17 cellular contexts compared by ENCODE assay signal in the genomic region with DNA sequence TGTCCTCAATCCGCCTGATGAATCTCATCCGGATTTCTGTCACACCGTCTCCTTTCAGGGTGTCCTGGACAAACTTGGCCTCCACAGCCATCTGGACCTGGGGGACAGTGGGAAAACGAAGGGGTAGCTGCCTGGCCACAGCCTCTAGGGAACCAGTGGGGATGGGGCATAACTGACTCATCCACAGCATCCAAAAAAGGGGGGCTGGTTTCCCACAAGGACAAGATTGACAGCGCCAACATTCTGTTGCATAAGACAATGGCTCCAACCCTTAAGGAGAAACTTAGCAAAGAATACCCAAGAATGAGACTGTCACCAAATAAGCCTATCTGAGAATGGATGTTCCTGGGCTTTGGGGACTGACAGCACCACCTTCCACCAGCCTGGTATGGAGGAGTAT. TPM values are rescaled to one million over a fixed set of nuclear protein-coding genes. Genes with fewer than 3 reads are reported as not detected.
DNase-seq lines count a peak whose midpoint lies in the region; ATAC-seq and TF ChIP-seq lines count a peak whose summit lies in the region.
"Had no signal": no experiment of that assay in that cellular context is flagged by ENCODE, and none has a peak within 500 bp of the region (broad histone marks: within the 10 kb centered on the region; RNA-seq: fewer than 3 reads in every experiment).

No MANE protein-coding gene starts in this region.

- H3K27me3 ChIP-seq in WERI-Rb-1 (ENCODE audit: insufficient read depth, low read depth, severe bottlenecking) (no peaks in the 10 kb centered on the region), gastroesophageal sphincter (no peaks in the 10 kb centered on the region), spleen (replicated peaks in 1 of 7) (no peaks in the 10 kb centered on the region)
- H3K27me3 ChIP-seq: neural progenitor cell had no signal

- no peaks in the 10 kb centered on the region for H3K9me3 ChIP-seq in WERI-Rb-1 (ENCODE audit: severe bottlenecking)
- H3K9me3 ChIP-seq in gastroesophageal sphincter = no peaks in the 10 kb centered on the region
- no peaks in the 10 kb centered on the region for H3K9me3 ChIP-seq in spleen
- H3K9me3 ChIP-seq: Caco-2 had no signal

- TF ChIP-seq CTCF in HFFc6 (IDR thresholded peaks at IDR 0.05) (no peak), WERI-Rb-1 (IDR thresholded peaks at IDR 0.05; ENCODE audit: low read depth, low read length) (no peak), gastroesophageal sphincter (IDR thresholded peaks at IDR 0.05) (no peak), spleen (IDR thresholded peaks at IDR 0.05 in 8 of 11, conservative IDR thresholded peaks at IDR 0.05 in 3 of 11) (no peak)

- TF ChIP-seq POLR2A in gastroesophageal sphincter (IDR thresholded peaks at IDR 0.05) = no peak
- no peak for TF ChIP-seq POLR2A in spleen (IDR thresholded peaks at IDR 0.05)

- H3K4me3 ChIP-seq in WERI-Rb-1 (ENCODE audit: low read depth, low read length) = no peak overlapping the region
- H3K4me3 ChIP-seq in gastroesophageal sphincter = no peak overlapping the region
- H3K4me3 ChIP-seq in spleen = no peak overlapping the region
- H3K4me3 ChIP-seq: neural progenitor cell had no signal

- H3K9me3 Mint-ChIP-seq in HFFc6 = no peaks in the 10 kb centered on the region
- no peaks in the 10 kb centered on the region for H3K9me3 Mint-ChIP-seq in activated CD8-positive, alpha-beta memory T cell treated with anti-CD3 and anti-CD28 coated beads, Interleukin-2, amount 10 ng/mL, durations not matched to agents 7 days and 5 days (ENCODE audit: low read depth)
- H3K9me3 Mint-ChIP-seq: immature natural killer cell, neural progenitor cell had no signal

- H3K36me3 Mint-ChIP-seq in HFFc6 (ENCODE audit: low read depth) = peaks cover 19% of the 10 kb centered on the region
- peaks cover 10% of the 10 kb centered on the region for H3K36me3 Mint-ChIP-seq in activated CD8-positive, alpha-beta memory T cell treated with anti-CD3 and anti-CD28 coated beads, Interleukin-2, amount 10 ng/mL, durations not matched to agents 7 days and 5 days

- H3K27ac ChIP-seq in WERI-Rb-1 (peak overlapping the region; percentile 4; the same call in 1 of the 2 replicates), gastroesophageal sphincter (peak overlapping the region; percentile 34 to 82 (median 70)), spleen (peak overlapping the region in 6 of 8 donors; percentile 22 to 62 (median 38))
- H3K27ac ChIP-seq: neural progenitor cell had no signal

- H3K36me3 ChIP-seq in WERI-Rb-1 (peaks cover 32% of the 10 kb centered on the region), gastroesophageal sphincter (peaks cover 0 to 41% of the 10 kb centered on the region in 2 donors), spleen (peaks cover 0 to 50% (median 32%) of the 10 kb centered on the region in 6 donors)
- H3K36me3 ChIP-seq: neural progenitor cell had no signal

- H3K4me1 ChIP-seq in gastroesophageal sphincter = peaks cover 8 to 79% (median 30%) of the 10 kb centered on the region in 3 donors
- H3K4me1 ChIP-seq in spleen = peaks cover 13 to 58% (median 38%) of the 10 kb centered on the region in 6 donors
- H3K4me1 ChIP-seq: Caco-2, neural progenitor cell had no signal

- DNase-seq in HFFc6 (no peak), WERI-Rb-1 (peak; percentile 37), spleen (no peak), NCI-H1417 treated with DMSO at 0.1 percent for 48 hours (lab: John Stamatoyannopoulos, UW) (no peak), inferior parietal cortex (ENCODE audit: extremely low spot score) (no peak)
- DNase-seq in activated CD8-positive, alpha-beta memory T cell treated with anti-CD3 and anti-CD28 coated beads, Interleukin-2, amount 10 ng/mL, durations not matched to agents 7 days and 5 days = no peak
- DNase-seq in stimulated activated naive CD8-positive, alpha-beta T cell treated with anti-CD3 and anti-CD28 coated beads, Interleukin-15, Interleukin-2, amounts not matched to agents 100 U/mL and 50 U/mL, for 24 hours = no peak
- DNase-seq: activated CD4-positive, CD25-positive, alpha-beta regulatory T cell; activated CD8-positive, alpha-beta memory T cell treated with anti-CD3 and anti-CD28 coated beads for 24 hours; activated effector memory CD4-positive, alpha-beta T cell treated with Interleukin-2 at 50 U/mL for 16 hours; Caco-2; immature natural killer cell; retina; stimulated activated CD4-positive, alpha-beta T cell treated with anti-CD3 and anti-CD28 coated beads, Interleukin-2, amount 100 ng/mL, for 24 hours had no signal

- 54% methylated on average over 3 of the region's 5 CpGs; no CpG with 5 or more reads in 1 of the 2 donors for WGBS in gastroesophageal sphincter (ENCODE audit: low coverage in 1 of 2), 2 donors
- 62 to 79% (median 75%) methylated on average over 5 of the region's 5 CpGs for WGBS in spleen, 5 donors

- TF ChIP-seq EP300 in gastroesophageal sphincter (IDR thresholded peaks at IDR 0.05) = no peak

- ATAC-seq in gastroesophageal sphincter = no peak
- ATAC-seq in activated CD8-positive, alpha-beta memory T cell treated with anti-CD3 and anti-CD28 coated beads, Interleukin-2, amount 10 ng/mL, durations not matched to agents 7 days and 5 days = no peak
- ATAC-seq in stimulated activated naive CD8-positive, alpha-beta T cell treated with anti-CD3 and anti-CD28 coated beads, Interleukin-15, Interleukin-2, amounts not matched to agents 100 U/mL and 50 U/mL, for 24 hours = no peak

- intact Hi-C loops in spleen (cut with DNase I; ENCODE audit: low total_unique reads) = loop anchor here (5.0 kb wide), 1 partner anchor 35 kb away; no protein-coding TSS in a partner anchor

- peaks cover 82% of the 10 kb centered on the region for H3K4me1 Mint-ChIP-seq in HFFc6 (ENCODE audit: low read depth)
- H3K4me1 Mint-ChIP-seq in activated CD8-positive, alpha-beta memory T cell treated with anti-CD3 and anti-CD28 coated beads, Interleukin-2, amount 10 ng/mL, durations not matched to agents 7 days and 5 days = peaks cover 24% of the 10 kb centered on the region

- H3K27ac Mint-ChIP-seq in HFFc6 = peak overlapping the region; percentile 94
- H3K27ac Mint-ChIP-seq in activated CD8-positive, alpha-beta memory T cell treated with anti-CD3 and anti-CD28 coated beads, Interleukin-2, amount 10 ng/mL, durations not matched to agents 7 days and 5 days = no peak overlapping the region
- H3K27ac Mint-ChIP-seq: neural progenitor cell had no signal

- H3K27me3 Mint-ChIP-seq in HFFc6 (ENCODE audit: insufficient read depth) = no peaks in the 10 kb centered on the region; the same call in 1 of the 2 replicates
- H3K27me3 Mint-ChIP-seq in activated CD8-positive, alpha-beta memory T cell treated with anti-CD3 and anti-CD28 coated beads, Interleukin-2, amount 10 ng/mL, durations not matched to agents 7 days and 5 days = no peaks in the 10 kb centered on the region

- CTCF ChIA-PET in activated CD8-positive, alpha-beta memory T cell treated with anti-CD3 and anti-CD28 coated beads, Interleukin-2, amount 10 ng/mL, durations not matched to agents 7 days and 5 days (lab: Charles Lee) = interaction anchor here (1.0 to 12.3 kb wide), 2 partner anchors 12 to 38 kb away, joined by 3 to 307 read pairs; partner anchors contain the start of gene TRAPPC3

- H3K4me3 Mint-ChIP-seq in HFFc6 = no peak overlapping the region
- no peak overlapping the region for H3K4me3 Mint-ChIP-seq in activated CD8-positive, alpha-beta memory T cell treated with anti-CD3 and anti-CD28 coated beads, Interleukin-2, amount 10 ng/mL, durations not matched to agents 7 days and 5 days
- H3K4me3 Mint-ChIP-seq: immature natural killer cell, neural progenitor cell had no signal

RNA-seq across cellular contexts. Expression of gene TRAPPC3, which starts 12.1 kb away (rescaled TPM):
- total RNA-seq in HFFc6 (2021; fragmentation: NEBNext Ultra II Directional; extraction: Animal tissue kit (Norgen Biotek cat#: 25700)) = 10 to 100 TPM; 76.6 to 93.4 (median 78.6) TPM
- total RNA-seq in gastroesophageal sphincter (100 to 1,000 TPM; 102 to 166 (median 129) TPM), spleen (10 to 100 TPM; 46.7 to 98.1 (median 56.4) TPM)
- polyA plus RNA-seq in spleen = 10 to 100 TPM; 42.9 to 70.1 (median 60.2) TPM
- total RNA-seq in activated CD8-positive, alpha-beta memory T cell treated with anti-CD3 and anti-CD28 coated beads, Interleukin-2, amount 10 ng/mL, durations not matched to agents 7 days and 5 days = 10 to 100 TPM; 56.5 to 68.3 TPM

RNA-seq across cellular contexts. Expression of gene COL8A2, which starts 12.2 kb away (rescaled TPM):
- total RNA-seq in HFFc6 (2021; fragmentation: NEBNext Ultra II Directional; extraction: Animal tissue kit (Norgen Biotek cat#: 25700)) = 1 to 10 TPM; 1.9 to 6.4 (median 2.4) TPM
- total RNA-seq in gastroesophageal sphincter (10 to 100 TPM; 43.3 to 57.8 (median 50.6) TPM), spleen (10 to 100 TPM in 4 of 7 donors, 1 to 10 TPM in 3; 7.0 to 32.0 (median 10.3) TPM)
- polyA plus RNA-seq in spleen = 1 to 10 TPM; 2.1 to 5.9 (median 4.3) TPM
- not detected for total RNA-seq in activated CD8-positive, alpha-beta memory T cell treated with anti-CD3 and anti-CD28 coated beads, Interleukin-2, amount 10 ng/mL, durations not matched to agents 7 days and 5 days
- total RNA-seq: T-helper 2 cell treated with Interferon-gamma antibody and Interleukin-4, amounts not matched to agents 100 ng/mL and 5 ng/mL, for 36 hours had no signal

RNA-seq across cellular contexts. Expression of gene MAP7D1, which starts 18.7 kb away (rescaled TPM):
- total RNA-seq in HFFc6 (2021; fragmentation: NEBNext Ultra II Directional; extraction: Animal tissue kit (Norgen Biotek cat#: 25700)) = 100 to 1,000 TPM; 202 to 234 (median 210) TPM
- total RNA-seq in gastroesophageal sphincter (100 to 1,000 TPM; 147 to 243 (median 172) TPM), spleen (100 to 1,000 TPM in 3 of 7 donors, 10 to 100 TPM in 4; 72.6 to 116 (median 96.9) TPM)
- 10 to 100 TPM; 30.4 to 62.7 (median 38.0) TPM for polyA plus RNA-seq in spleen
- 100 to 1,000 TPM; 238 to 252 TPM for total RNA-seq in activated CD8-positive, alpha-beta memory T cell treated with anti-CD3 and anti-CD28 coated beads, Interleukin-2, amount 10 ng/mL, durations not matched to agents 7 days and 5 days

RNA-seq across cellular contexts. Expression of gene ADPRS, which starts 48.5 kb away (rescaled TPM):
- total RNA-seq in HFFc6 (2021; fragmentation: NEBNext Ultra II Directional; extraction: Animal tissue kit (Norgen Biotek cat#: 25700)) = 10 to 100 TPM; 24.4 to 30.9 (median 27.0) TPM
- total RNA-seq in gastroesophageal sphincter (10 to 100 TPM; 23.8 to 43.4 (median 32.6) TPM), spleen (10 to 100 TPM; 21.3 to 44.9 (median 26.6) TPM)
- 10 to 100 TPM; 21.3 to 34.0 (median 22.2) TPM for polyA plus RNA-seq in spleen
- 10 to 100 TPM; 35.4 to 36.9 TPM for total RNA-seq in activated CD8-positive, alpha-beta memory T cell treated with anti-CD3 and anti-CD28 coated beads, Interleukin-2, amount 10 ng/mL, durations not matched to agents 7 days and 5 days

RNA-seq across cellular contexts. Expression of gene TEKT2, which starts 53.3 kb away (rescaled TPM):
- total RNA-seq in HFFc6 (2021; fragmentation: NEBNext Ultra II Directional; extraction: Animal tissue kit (Norgen Biotek cat#: 25700)) = not detected
- total RNA-seq in gastroesophageal sphincter (under 1 TPM in 1 of 4 donors, not detected in 3; 0.73 TPM), spleen (not detected)
- polyA plus RNA-seq in spleen = under 1 TPM in 1 of 3 donors, not detected in 2; 0.33 TPM
- total RNA-seq in activated CD8-positive, alpha-beta memory T cell treated with anti-CD3 and anti-CD28 coated beads, Interleukin-2, amount 10 ng/mL, durations not matched to agents 7 days and 5 days = not detected
- total RNA-seq: Caco-2; T-helper 2 cell treated with Interferon-gamma antibody and Interleukin-4, amounts not matched to agents 100 ng/mL and 5 ng/mL, for 36 hours had no signal
- polyA plus RNA-seq: immature natural killer cell had no signal

Comparison
In these comparisons a context has a peak if more than half of its experiments do, and no peak if none do; other contexts are left out.
1. H3K27ac ChIP-seq: peak in every context shown above with its lines; median percentile 70 in gastroesophageal sphincter; 38 in spleen; 4 in WERI-Rb-1.